Comparison of ENCODE assay signal across 23 cellular contexts in genomic region chr1:212587304-212588136, GRCh38. TPM values are rescaled to one million over a fixed set of nuclear protein-coding genes. Genes with fewer than 3 reads are reported as not detected.
DNase-seq lines count a peak whose midpoint lies in the region; ATAC-seq and TF ChIP-seq lines count a peak whose summit lies in the region.
"Had no signal": no experiment of that assay in that cellular context is flagged by ENCODE, and none has a peak within 500 bp of the region (broad histone marks: within the 10 kb centered on the region; RNA-seq: fewer than 3 reads in every experiment).

No MANE protein-coding gene starts in this region.

- CTCF ChIA-PET in PC-3 (lab: Charles Lee): no interaction called here

- H3K14ac ChIP-seq in trophoblast cell (ENCODE audit: low read length): no peak overlapping the region

- H3K9me3 Mint-ChIP-seq in osteocyte (ENCODE audit: unreplicated experiment): no peaks in the 10 kb centered on the region
- H3K9me3 Mint-ChIP-seq: activated T-helper 1 cell treated with anti-CD3 and anti-CD28 coated beads, Interleukin-12 subunit alpha, Interleukin-12 subunit beta, Interleukin-2, Interleukin-4 antibody, amounts not matched to agents 30 ng/mL and 10 ng/mL and 1 ng/mL, durations not matched to agents 14 hours and 24 hours and 36 hours; HFFc6; T-helper 1 cell treated with Interleukin-12 subunit alpha and Interleukin-12 subunit beta and Interleukin-4 antibody, amounts not matched to agents 30 μg/mL and 1 μg/mL, for 36 hours; type B pancreatic cell had no signal

- H4K20me1 ChIP-seq in PC-3 (ENCODE audit: low read length): no peaks in the 10 kb centered on the region

- no TSS peak for BruUV-seq in PC-3 (replicated peaks; lab: Mats Ljungman, UMichigan)

- H3K4me3 ChIP-seq in PC-3 (ENCODE audit: low read length) (no peak overlapping the region), choroid plexus epithelial cell (ENCODE audit: low read depth, low read length) (no peak overlapping the region), trophoblast cell (ENCODE audit: low read depth, low read length) (no peak overlapping the region)
- H3K4me3 ChIP-seq: esophagus squamous epithelium had no signal

- peaks cover 12% of the 10 kb centered on the region for H3K27me3 Mint-ChIP-seq in osteocyte (ENCODE audit: unreplicated experiment)

- H3K36me3 ChIP-seq in PC-3 (ENCODE audit: low read depth, low read length): no peaks in the 10 kb centered on the region
- H3K36me3 ChIP-seq in trophoblast cell (ENCODE audit: control insufficient read depth in 1 of 2, insufficient read depth in 2 of 2, low read length in 2 of 2): no peaks in the 10 kb centered on the region
- H3K36me3 ChIP-seq: esophagus squamous epithelium had no signal

- H3K18ac ChIP-seq in trophoblast cell (ENCODE audit: low read length): no peak overlapping the region

- no peak overlapping the region for H3K27ac ChIP-seq in PC-3 (ENCODE audit: low read length)
- no peak overlapping the region for H3K27ac ChIP-seq in trophoblast cell (ENCODE audit: low read depth, low read length)
- H3K27ac ChIP-seq: C4-2B, esophagus squamous epithelium had no signal

- peaks cover 23% of the 10 kb centered on the region for H3K4me1 Mint-ChIP-seq in osteocyte (ENCODE audit: unreplicated experiment)

- H3K79me2 ChIP-seq in PC-3 (ENCODE audit: low read length) (no peaks in the 10 kb centered on the region), trophoblast cell (ENCODE audit: control insufficient read depth, insufficient read depth, low read length, poor library complexity) (no peaks in the 10 kb centered on the region)

- POLR2A ChIA-PET in PC-3 (lab: Charles Lee; ENCODE audit: unreplicated experiment): no interaction called here

- peaks cover 5% of the 10 kb centered on the region for H3K79me1 ChIP-seq in trophoblast cell (ENCODE audit: low read length)

- H3K4me3 Mint-ChIP-seq in osteocyte (ENCODE audit: unreplicated experiment): no peak overlapping the region
- H3K4me3 Mint-ChIP-seq: activated naive CD8-positive, alpha-beta T cell; activated T-helper 1 cell treated with anti-CD3 and anti-CD28 coated beads, Interleukin-12 subunit alpha, Interleukin-12 subunit beta, Interleukin-2, Interleukin-4 antibody, amounts not matched to agents 30 ng/mL and 10 ng/mL and 1 ng/mL, durations not matched to agents 14 hours and 24 hours and 36 hours; HFFc6; T-helper 1 cell treated with Interleukin-12 subunit alpha and Interleukin-12 subunit beta and Interleukin-4 antibody, amounts not matched to agents 30 μg/mL and 1 μg/mL, for 36 hours had no signal

- H3K4me2 ChIP-seq in PC-3 (ENCODE audit: low read length) (no peak overlapping the region), trophoblast cell (ENCODE audit: low read length) (no peak overlapping the region)

- no peak overlapping the region for H2AK5ac ChIP-seq in trophoblast cell (ENCODE audit: low read length)

- H2BK5ac ChIP-seq in trophoblast cell (ENCODE audit: low read depth, low read length, poor library complexity): no peak overlapping the region

- TF ChIP-seq CTCF in PC-3 (conservative IDR thresholded peaks at IDR 0.05; ENCODE audit: low read depth, low read length) (no peak), choroid plexus epithelial cell (conservative IDR thresholded peaks at IDR 0.05; ENCODE audit: low read depth, low read length) (no peak), osteocyte (IDR thresholded peaks at IDR 0.05) (no peak)

- no peak overlapping the region for H4K8ac ChIP-seq in trophoblast cell (ENCODE audit: low read depth, low read length)

- H3K4me1 ChIP-seq in PC-3 (ENCODE audit: insufficient read depth, low read length) (no peaks in the 10 kb centered on the region), trophoblast cell (ENCODE audit: control insufficient read depth in 1 of 2, insufficient read depth in 2 of 2, low read length in 2 of 2) (peaks cover 5 to 6% of the 10 kb centered on the region in 2 experiments)

- no peak overlapping the region for H2BK12ac ChIP-seq in trophoblast cell (ENCODE audit: low read length)

- no peak overlapping the region for H3K4ac ChIP-seq in trophoblast cell (ENCODE audit: low read depth, low read length)

- H3K27me3 ChIP-seq in PC-3 (ENCODE audit: low read length) (no peaks in the 10 kb centered on the region), trophoblast cell (ENCODE audit: insufficient read depth, low read length) (no peaks in the 10 kb centered on the region)

- H3F3A ChIP-seq in PC-3 (ENCODE audit: low read length, unreplicated experiment): no peaks in the 10 kb centered on the region

- 0 out of 2 replicates have a peak overlapping the region, but pooled peaks have one; percentile 6 for H2AFZ ChIP-seq in PC-3 (ENCODE audit: low read length)
- H2AFZ ChIP-seq in trophoblast cell (ENCODE audit: insufficient read depth, low read length, poor library complexity): no peak overlapping the region

- H3K27ac Mint-ChIP-seq in osteocyte (ENCODE audit: unreplicated experiment): no peak overlapping the region
- H3K27ac Mint-ChIP-seq: activated naive CD8-positive, alpha-beta T cell; activated T-helper 1 cell treated with anti-CD3 and anti-CD28 coated beads, Interleukin-12 subunit alpha, Interleukin-12 subunit beta, Interleukin-2, Interleukin-4 antibody, amounts not matched to agents 30 ng/mL and 10 ng/mL and 1 ng/mL, durations not matched to agents 14 hours and 24 hours and 36 hours; HFFc6; T-helper 1 cell treated with Interleukin-12 subunit alpha and Interleukin-12 subunit beta and Interleukin-4 antibody, amounts not matched to agents 30 μg/mL and 1 μg/mL, for 36 hours; type B pancreatic cell had no signal

- no CpG with 5 or more reads among the region's 11 CpGs for WGBS in trophoblast cell (ENCODE audit: extremely low coverage, insufficient coverage, insufficient read length)

- no peaks in the 10 kb centered on the region for H3K9me2 ChIP-seq in PC-3 (replicated peaks; ENCODE audit: low read length)

- H4K91ac ChIP-seq in trophoblast cell (ENCODE audit: low read depth, low read length): no peak overlapping the region

- H3K23ac ChIP-seq in trophoblast cell (ENCODE audit: low read length): no peak overlapping the region

- intact Hi-C loops in PC-3 (cut with micrococcal nuclease): no loop called here

- ATAC-seq in PC-3 (no peak), HG02623 (IDR thresholded peaks at IDR 0.05; ENCODE audit: unreplicated experiment) (no peak)

- H2BK120ac ChIP-seq in trophoblast cell (ENCODE audit: insufficient read depth, low read length, poor library complexity): no peak overlapping the region

- no peak overlapping the region for H4K12ac ChIP-seq in trophoblast cell (ENCODE audit: low read depth, low read length)

- H3K9me3 ChIP-seq in PC-3 (ENCODE audit: low read length) (no peaks in the 10 kb centered on the region), trophoblast cell (ENCODE audit: insufficient read depth, low read depth, low read length) (no peaks in the 10 kb centered on the region)
- H3K9me3 ChIP-seq: esophagus squamous epithelium had no signal

- DNase-seq in Daoy (ENCODE audit: low read depth) (peak; percentile 36), PC-3 (no peak), choroid plexus epithelial cell (ENCODE audit: low read depth) (peak; percentile 85), trophoblast cell (peak; percentile 94), UCSD-AML1 (lab: John Stamatoyannopoulos, UW; ENCODE audit: unreplicated experiment) (no peak), pons (ENCODE audit: low spot score) (no peak), osteocyte (ENCODE audit: extremely low spot score, unreplicated experiment) (no peak)
- DNase-seq: activated CD4-positive, alpha-beta T cell treated with anti-CD3 and anti-CD28 coated beads for 48 hours; esophagus squamous epithelium; GDM1; glutamatergic neuron; HFFc6; Kasumi-1; NCI-H1092; NCI-H187 treated with DMSO at 0.1 percent for 48 hours; nucleus accumbens; stimulated activated CD4-positive, alpha-beta T cell treated with anti-CD3 and anti-CD28 coated beads, Interleukin-12 subunit alpha, Interleukin-12 subunit beta, amount 100 ng/mL, for 4 hours had no signal

- H3K9ac ChIP-seq in PC-3 (ENCODE audit: low read length) (no peak overlapping the region), trophoblast cell (ENCODE audit: low read length) (no peak overlapping the region)

- H3K36me3 Mint-ChIP-seq in osteocyte (ENCODE audit: unreplicated experiment): no peaks in the 10 kb centered on the region
- H3K36me3 Mint-ChIP-seq: activated naive CD8-positive, alpha-beta T cell; type B pancreatic cell had no signal

RNA-seq across cellular contexts. Expression of gene ATF3, which starts 21.0 kb away (rescaled TPM):
- 17.8 and 37.4 TPM in 2 replicates for total RNA-seq in Daoy (2014; rRNA removed; shearing (Covaris generic))
- 275 and 335 TPM in 2 replicates for total RNA-seq in PC-3 (2014; rRNA removed)
- polyA plus RNA-seq in trophoblast cell (2013): 120 and 125 TPM in 2 replicates
- 18.7 and 45.3 TPM in 2 replicates for total RNA-seq in osteocyte

Comparison
In these comparisons a context has a peak if more than half of its experiments do, and no peak if none do; other contexts are left out.
1. DNase-seq: peak in Daoy (single experiment), choroid plexus epithelial cell (single experiment) and trophoblast cell (2 of 2); none in PC-3 (single experiment), UCSD-AML1 (single experiment), pons (single experiment) and osteocyte (single experiment).